ENCODE assay signal across 8 cellular contexts in genomic region chr1:40040511-40041465, GRCh38. TPM values are rescaled to one million over a fixed set of nuclear protein-coding genes. Genes with fewer than 3 reads are reported as not detected.
DNase-seq lines count a peak whose midpoint lies in the region; ATAC-seq and TF ChIP-seq lines count a peak whose summit lies in the region.

A gene with protein sequence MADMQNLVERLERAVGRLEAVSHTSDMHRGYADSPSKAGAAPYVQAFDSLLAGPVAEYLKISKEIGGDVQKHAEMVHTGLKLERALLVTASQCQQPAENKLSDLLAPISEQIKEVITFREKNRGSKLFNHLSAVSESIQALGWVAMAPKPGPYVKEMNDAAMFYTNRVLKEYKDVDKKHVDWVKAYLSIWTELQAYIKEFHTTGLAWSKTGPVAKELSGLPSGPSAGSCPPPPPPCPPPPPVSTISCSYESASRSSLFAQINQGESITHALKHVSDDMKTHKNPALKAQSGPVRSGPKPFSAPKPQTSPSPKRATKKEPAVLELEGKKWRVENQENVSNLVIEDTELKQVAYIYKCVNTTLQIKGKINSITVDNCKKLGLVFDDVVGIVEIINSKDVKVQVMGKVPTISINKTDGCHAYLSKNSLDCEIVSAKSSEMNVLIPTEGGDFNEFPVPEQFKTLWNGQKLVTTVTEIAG (plus strand): TSS chr1:40040729. CDS start chr1:40059347, 18,618 bp downstream.

- H3K4me3 ChIP-seq in ascending aorta (peak within 1 kb of the TSS; percentile 89 to 92), right atrium auricular region (peak within 1 kb of the TSS; percentile 99), vagina (peak within 1 kb of the TSS; percentile 69 to 72)

- H3K36me3 Mint-ChIP-seq in T-helper 2 cell treated with Interferon-gamma antibody and Interleukin-4, amounts not matched to agents 5 μg/mL and 100 μg/mL, for 36 hours (ENCODE audit: low read depth) = peaks cover 44% of the 10 kb centered on the region

- H3K9me3 ChIP-seq in ascending aorta = no peaks in the 10 kb centered on the region
- no peaks in the 10 kb centered on the region for H3K9me3 ChIP-seq in right atrium auricular region
- H3K9me3 ChIP-seq in vagina = no peaks in the 10 kb centered on the region

- H3K36me3 ChIP-seq in ascending aorta (no peaks in the 10 kb centered on the region), right atrium auricular region (no peaks in the 10 kb centered on the region), vagina (no peaks in the 10 kb centered on the region)

- peaks cover 20 to 47% of the 10 kb centered on the region in 2 donors for H3K4me1 ChIP-seq in ascending aorta
- H3K4me1 ChIP-seq in right atrium auricular region = peaks cover 0 to 78% of the 10 kb centered on the region in 2 donors
- peaks cover 65% of the 10 kb centered on the region for H3K4me1 ChIP-seq in vagina

- H3K27me3 ChIP-seq in ascending aorta (no peaks in the 10 kb centered on the region), right atrium auricular region (no peaks in the 10 kb centered on the region), vagina (no peaks in the 10 kb centered on the region)

- H3K27ac ChIP-seq in ascending aorta = peak within 1 kb of the TSS; percentile 99 to 100
- H3K27ac ChIP-seq in right atrium auricular region = peak within 1 kb of the TSS; percentile 99 to 100
- peak within 1 kb of the TSS; percentile 96 for H3K27ac ChIP-seq in vagina

- H3K4me1 Mint-ChIP-seq in T-helper 2 cell treated with Interferon-gamma antibody and Interleukin-4, amounts not matched to agents 5 μg/mL and 100 μg/mL, for 36 hours (ENCODE audit: low read depth) = peaks cover 55% of the 10 kb centered on the region

- no peaks in the 10 kb centered on the region for H3K27me3 Mint-ChIP-seq in T-helper 2 cell treated with Interferon-gamma antibody and Interleukin-4, amounts not matched to agents 5 μg/mL and 100 μg/mL, for 36 hours (ENCODE audit: low read depth)

- no peaks in the 10 kb centered on the region for H3K9me3 Mint-ChIP-seq in T-helper 2 cell treated with Interferon-gamma antibody and Interleukin-4, amounts not matched to agents 5 μg/mL and 100 μg/mL, for 36 hours

- intact Hi-C loops in ascending aorta (cut with DNase I) (loop anchor here (2.0 to 10.0 kb wide), 2 partner anchors 224 to 1176 kb away; no protein-coding TSS in a partner anchor), vagina (cut with DNase I) (no loop called here)

- TF ChIP-seq CTCF in ascending aorta (IDR thresholded peaks at IDR 0.05) (no peak), right atrium auricular region (IDR thresholded peaks at IDR 0.05) (no peak), vagina (IDR thresholded peaks at IDR 0.05) (no peak)

- peak in 1 of 2 donors; percentile 20 for TF ChIP-seq POLR2A in vagina (IDR thresholded peaks at IDR 0.05)

- peak; percentile 85 for ATAC-seq in GM18498 (IDR thresholded peaks at IDR 0.05; ENCODE audit: unreplicated experiment)
- peak; percentile 65 for ATAC-seq in HG02938 (IDR thresholded peaks at IDR 0.05; ENCODE audit: unreplicated experiment)

- DNase-seq in NCI-H187 (lab: John Stamatoyannopoulos, UW) (peak; percentile 95 to 96), ascending aorta (ENCODE audit: low spot score in 2 of 2) (peak; percentile 96 to 100), right atrium auricular region (ENCODE audit: low spot score) (peak; percentile 99), pulmonary artery endothelial cell (ENCODE audit: low read depth, low spot score) (peak; percentile 90), vagina (ENCODE audit: extremely low spot score in 2 of 2) (peak in 1 of 2 donors; percentile 99)
- DNase-seq in T-helper 2 cell treated with Interferon-gamma antibody and Interleukin-4, amounts not matched to agents 5 μg/mL and 100 μg/mL, for 36 hours (ENCODE audit: low spot score) = peak; percentile 100

- peak within 1 kb of the TSS; percentile 88 for H3K4me3 Mint-ChIP-seq in T-helper 2 cell treated with Interferon-gamma antibody and Interleukin-4, amounts not matched to agents 5 μg/mL and 100 μg/mL, for 36 hours

- H3K27ac Mint-ChIP-seq in T-helper 2 cell treated with Interferon-gamma antibody and Interleukin-4, amounts not matched to agents 5 μg/mL and 100 μg/mL, for 36 hours = peak within 1 kb of the TSS; percentile 98

RNA-seq across cellular contexts. Expression of the gene that starts here (rescaled TPM):
- total RNA-seq in ascending aorta (252 TPM), right atrium auricular region (100 to 1,000 TPM in 1 of 2 donors, 10 to 100 TPM in 1; 58.9 to 111 TPM), pulmonary artery endothelial cell (423 and 581 TPM in 2 replicates), vagina (206 TPM)
